ENCODE assay signal across 8 cellular contexts in the genomic region with DNA sequence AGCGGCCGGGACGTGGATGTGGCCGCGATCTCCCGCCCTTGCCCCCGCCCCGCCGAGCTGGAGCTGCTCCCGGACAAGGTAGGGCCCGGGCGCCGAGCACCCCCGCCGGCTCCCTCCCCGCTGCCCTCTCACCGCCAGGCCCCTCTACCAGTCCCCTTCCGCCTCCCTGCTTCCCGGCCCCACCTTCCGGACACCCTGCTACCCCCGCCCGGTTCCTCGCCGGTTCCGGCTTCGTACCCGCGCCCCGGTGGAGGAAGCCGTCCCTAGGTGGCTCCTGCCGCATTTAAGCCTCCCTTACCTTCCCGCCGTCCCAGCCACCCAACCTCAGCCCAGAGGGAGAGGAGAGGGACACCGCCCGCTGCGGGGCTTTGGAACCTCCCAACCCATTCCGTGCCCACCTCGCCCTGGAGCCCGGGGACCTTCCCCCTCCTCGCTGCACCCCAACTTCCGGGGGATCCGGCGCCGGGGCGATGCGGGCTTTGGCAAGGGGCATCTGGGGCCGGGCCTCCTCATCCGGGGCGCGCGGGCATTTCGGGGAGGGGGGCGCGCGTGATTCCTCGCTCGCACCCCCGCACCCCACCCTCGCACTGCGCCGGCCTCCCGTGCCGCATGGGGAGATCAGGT. TPM values are rescaled to one million over a fixed set of nuclear protein-coding genes. Genes with fewer than 3 reads are reported as not detected.
DNase-seq lines count a peak whose midpoint lies in the region; ATAC-seq and TF ChIP-seq lines count a peak whose summit lies in the region.

No MANE protein-coding gene starts in this region.

- H3K4me3 ChIP-seq in PC-3 (ENCODE audit: low read length), result peak overlapping the region; percentile 90
- H3K4me3 ChIP-seq in urinary bladder (ENCODE audit: low read depth, low read length), result peak overlapping the region; percentile 72

- H3K36me3 ChIP-seq in PC-3 (ENCODE audit: low read depth, low read length), result no peaks in the 10 kb centered on the region
- no peaks in the 10 kb centered on the region for H3K36me3 ChIP-seq in urinary bladder (ENCODE audit: insufficient read depth)

- no peaks in the 10 kb centered on the region for H3K27me3 ChIP-seq in PC-3 (ENCODE audit: low read length)

- peaks cover 7% of the 10 kb centered on the region for H3K4me1 ChIP-seq in PC-3 (ENCODE audit: insufficient read depth, low read length)
- peaks cover 4% of the 10 kb centered on the region for H3K4me1 ChIP-seq in urinary bladder (ENCODE audit: insufficient read depth)

- BruUV-seq in PC-3 (replicated peaks; lab: Mats Ljungman, UMichigan), result no TSS peak

- H3K79me2 ChIP-seq in PC-3 (ENCODE audit: low read length), result peaks cover 51% of the 10 kb centered on the region

- no peaks in the 10 kb centered on the region for H3K9me3 ChIP-seq in PC-3 (ENCODE audit: low read length)

- H3K9ac ChIP-seq in PC-3 (ENCODE audit: low read length), result peak overlapping the region; percentile 75

- ATAC-seq in HG02943 (IDR thresholded peaks at IDR 0.05; ENCODE audit: low read depth, unreplicated experiment) (peak; percentile 27), PC-3 (peak; percentile 65), Right ventricle myocardium inferior (peak; percentile 56)

- H3F3A ChIP-seq in PC-3 (ENCODE audit: low read length, unreplicated experiment), result no peaks in the 10 kb centered on the region

- POLR2A ChIA-PET in PC-3 (lab: Charles Lee; ENCODE audit: unreplicated experiment), result no interaction called here

- WGBS in urinary bladder, result under 1% methylated on average over 63 of the region's 63 CpGs

- peak overlapping the region; percentile 91 for H2AFZ ChIP-seq in PC-3 (ENCODE audit: low read length)

- peaks cover 25% of the 10 kb centered on the region for H4K20me1 ChIP-seq in PC-3 (ENCODE audit: low read length)

- H3K9me2 ChIP-seq in PC-3 (replicated peaks; ENCODE audit: low read length), result no peaks in the 10 kb centered on the region

- H3K4me2 ChIP-seq in PC-3 (ENCODE audit: low read length), result peak overlapping the region; percentile 97

- intact Hi-C loops in PC-3 (cut with micrococcal nuclease) (loop anchor here (2.0 to 10.0 kb wide), 4 partner anchors 184 to 282 kb away; no protein-coding TSS in a partner anchor), Right ventricle myocardium inferior (cut with DNase I) (loop anchor here (2.0 to 5.0 kb wide), 5 partner anchors 96 to 279 kb away; no protein-coding TSS in a partner anchor), posterior cingulate gyrus (cut with DNase I) (loop anchor here (5.0 to 10.0 kb wide), 3 partner anchors 184 to 292 kb away; a partner anchor contains a TSS)

- no peak; the same call in 1 of the 2 replicates for TF ChIP-seq CTCF in PC-3 (conservative IDR thresholded peaks at IDR 0.05; ENCODE audit: low read depth, low read length)

- H3K27ac ChIP-seq in PC-3 (ENCODE audit: low read length), result peak overlapping the region; percentile 51
- peak overlapping the region; percentile 94 for H3K27ac ChIP-seq in urinary bladder (ENCODE audit: low read depth)

- DNase-seq in DMS 273 (lab: John Stamatoyannopoulos, UW; ENCODE audit: unreplicated experiment) (peak; percentile 85), DMS 273 treated with DMSO at 0.1 percent for 48 hours (lab: John Stamatoyannopoulos, UW) (no peak), PC-3 (peak; percentile 44), activated gamma-delta T cell treated with Interleukin-2 at 50 U/mL for 16 hours (peak; percentile 59), Right ventricle myocardium inferior (ENCODE audit: missing footprints) (peak; percentile 83), posterior cingulate gyrus (peak in 7 of 10 donors; percentile 19 to 89 (median 38))

- CTCF ChIA-PET in PC-3 (lab: Charles Lee), result no interaction called here

RNA-seq across cellular contexts. Expression of a gene that starts 0.5 kb away (rescaled TPM):
- total RNA-seq in PC-3 (2014; rRNA removed), result 14.5 and 18.0 TPM in 2 replicates
- total RNA-seq in Right ventricle myocardium inferior, result 14.9 TPM
- total RNA-seq in urinary bladder, result 27.3 TPM
- polyA plus RNA-seq in urinary bladder, result 12.8 TPM
